In genomic region chr20:40314278-40314677, GRCh38 we compare ENCODE assay signal across 16 cellular contexts.
"Had no signal": no experiment of that assay in that cellular context is flagged by ENCODE, and none has a peak within 500 bp of the region (broad histone marks: within the 10 kb centered on the region; RNA-seq: fewer than 3 reads in every experiment).

No MANE protein-coding gene starts in this region.

- H3K27me3 ChIP-seq: cardiac muscle cell, dorsolateral prefrontal cortex, gastroesophageal sphincter had no signal

- H3K36me3 ChIP-seq: cardiac muscle cell, gastroesophageal sphincter, lower lobe of right lung had no signal

- H3K4me1 ChIP-seq: lower lobe of right lung had no signal

- H3K4me3 Mint-ChIP-seq: endodermal cell, nephron progenitor cell had no signal

- H3K9me3 Mint-ChIP-seq: nephron progenitor cell had no signal

- H3K4me3 ChIP-seq: cardiac muscle cell, dorsolateral prefrontal cortex, gastroesophageal sphincter, lower lobe of right lung had no signal

- H3K27ac Mint-ChIP-seq: activated naive CD4-positive, alpha-beta T cell treated with anti-CD3 and anti-CD28 coated beads, Interleukin-2, amount 50 U/mL, for 72 hours; endodermal cell; nephron progenitor cell had no signal

- H3K9me3 ChIP-seq: gastroesophageal sphincter, lower lobe of right lung had no signal

- H3K27ac ChIP-seq: cardiac muscle cell, gastroesophageal sphincter, lower lobe of right lung had no signal

- DNase-seq: activated CD4-positive, alpha-beta T cell treated with anti-CD3 and anti-CD28 coated beads, Interleukin-2, amount 50 U/mL, for 1 hour; activated CD8-positive, alpha-beta memory T cell treated with anti-CD3 and anti-CD28 coated beads for 24 hours; activated CD8-positive, alpha-beta memory T cell treated with anti-CD3 and anti-CD28 coated beads, Interleukin-2, amount 50 U/mL, for 48 hours; activated gamma-delta T cell treated with Interleukin-2 at 50 U/mL for 16 hours; activated T-cell treated with anti-CD3 and anti-CD28 coated beads, Interleukin-2, amount 50 U/mL, for 48 hours; dorsolateral prefrontal cortex; endodermal cell; erythroblast; left cardiac atrium; lower lobe of right lung; nephron progenitor cell; stimulated activated CD4-positive, alpha-beta T cell treated with anti-CD3 and anti-CD28 coated beads, Interleukin-2, amount 100 ng/mL, for 24 hours; stimulated activated naive CD4-positive, alpha-beta T cell treated with Interleukin-2 at 50 U/mL for 16 hours had no signal

- H3K36me3 Mint-ChIP-seq: activated naive CD4-positive, alpha-beta T cell treated with anti-CD3 and anti-CD28 coated beads, Interleukin-2, amount 50 U/mL, for 72 hours had no signal
